In the genomic region with DNA sequence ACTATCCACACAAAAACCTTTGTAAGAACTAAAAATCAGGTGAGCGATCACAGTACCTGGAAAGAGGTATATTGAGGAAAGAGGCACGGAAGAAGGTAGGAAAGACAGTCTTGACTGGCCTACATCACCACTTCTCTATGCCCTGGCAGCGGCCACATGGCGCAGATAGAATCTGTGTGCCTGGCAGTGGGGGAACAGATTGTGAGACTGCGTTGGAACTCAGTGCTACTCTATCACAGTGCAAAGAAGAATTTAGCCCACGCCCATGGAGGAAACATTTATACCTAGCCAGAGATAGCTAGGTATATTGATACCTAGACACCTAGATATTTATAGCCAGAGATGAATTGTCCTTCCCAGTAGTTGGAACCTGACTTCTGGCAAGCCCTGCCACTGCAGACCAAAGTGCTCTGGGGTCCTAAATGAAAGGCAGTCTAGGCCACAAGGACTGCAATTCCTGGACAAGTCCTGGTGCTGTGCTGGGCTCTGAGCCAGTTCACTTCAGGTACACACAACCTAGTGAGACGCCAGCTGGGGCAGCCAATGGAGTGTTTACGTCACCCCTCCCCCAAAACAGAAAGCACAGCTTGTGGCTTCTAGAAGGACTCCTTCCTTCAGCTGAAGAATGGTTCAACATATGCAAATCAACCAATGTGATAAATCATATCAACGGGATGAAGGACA, we compare ENCODE assay signal across 13 cellular contexts. TPM values are rescaled to one million over a fixed set of nuclear protein-coding genes. Genes with fewer than 3 reads are reported as not detected.
DNase-seq lines count a peak whose midpoint lies in the region; ATAC-seq and TF ChIP-seq lines count a peak whose summit lies in the region.
"Had no signal": no experiment of that assay in that cellular context is flagged by ENCODE, and none has a peak within 500 bp of the region (broad histone marks: within the 10 kb centered on the region; RNA-seq: fewer than 3 reads in every experiment).

No MANE protein-coding gene starts in this region.

- H3K4me1 Mint-ChIP-seq in MCF 10A (ENCODE audit: insufficient read depth, unreplicated experiment), result no peaks in the 10 kb centered on the region
- peaks cover 20% of the 10 kb centered on the region for H3K4me1 Mint-ChIP-seq in CD8-positive, alpha-beta T cell (ENCODE audit: low read depth)

- CTCF ChIA-PET in MCF 10A (lab: Yijun Ruan, JAX), result interaction anchor here (0.9 kb wide), 1 partner anchor 415 kb away, joined by 3 read pairs; no protein-coding TSS in a partner anchor
- CTCF ChIA-PET in CD8-positive, alpha-beta T cell (lab: Charles Lee), result no interaction called here

- H3K27me3 Mint-ChIP-seq in MCF 10A (ENCODE audit: insufficient read depth, unreplicated experiment), result no peaks in the 10 kb centered on the region
- H3K27me3 Mint-ChIP-seq in CD8-positive, alpha-beta T cell (ENCODE audit: low read depth), result peaks cover 6% of the 10 kb centered on the region

- H3K27ac Mint-ChIP-seq in MCF 10A (ENCODE audit: low read depth, unreplicated experiment), result no peak overlapping the region
- no peak overlapping the region for H3K27ac Mint-ChIP-seq in CD8-positive, alpha-beta T cell

- no peaks in the 10 kb centered on the region for H3K9me3 ChIP-seq in breast epithelium
- no peaks in the 10 kb centered on the region for H3K9me3 ChIP-seq in CD8-positive, alpha-beta T cell (ENCODE audit: low read length)
- H3K9me3 ChIP-seq: gastrocnemius medialis, mucosa of descending colon had no signal

- no peaks in the 10 kb centered on the region for H3K36me3 ChIP-seq in breast epithelium
- H3K36me3 ChIP-seq in CD8-positive, alpha-beta T cell (ENCODE audit: insufficient read depth, low read length), result peaks cover 14% of the 10 kb centered on the region

- no peak overlapping the region for H3K4me3 ChIP-seq in breast epithelium
- no peak overlapping the region for H3K4me3 ChIP-seq in CD8-positive, alpha-beta T cell (ENCODE audit: low read depth, low read length)
- H3K4me3 ChIP-seq: gastrocnemius medialis, mucosa of descending colon had no signal

- H3K4me1 ChIP-seq in breast epithelium, result no peaks in the 10 kb centered on the region
- peaks cover 13% of the 10 kb centered on the region for H3K4me1 ChIP-seq in CD8-positive, alpha-beta T cell (ENCODE audit: insufficient read depth, low read length)
- H3K4me1 ChIP-seq: gastrocnemius medialis had no signal

- ATAC-seq in CD8-positive, alpha-beta T cell, result no peak
- ATAC-seq: gastrocnemius medialis, mucosa of descending colon had no signal

- DNase-seq in MCF 10A (ENCODE audit: unreplicated experiment), result peak; percentile 19
- DNase-seq in breast epithelium (ENCODE audit: low spot score in 2 of 2), result no peak
- peak; percentile 21 for DNase-seq in NCI-H510A (lab: John Stamatoyannopoulos, UW)
- peak; percentile 62 for DNase-seq in cerebellar cortex (ENCODE audit: low spot score)
- no peak for DNase-seq in HT-29 (ENCODE audit: low spot score)
- no peak for DNase-seq in iPS-NIHi7 (ENCODE audit: extremely low spot score)
- no peak for DNase-seq in CD8-positive, alpha-beta T cell
- no peak for DNase-seq in activated CD4-positive, alpha-beta T cell treated with anti-CD3 and anti-CD28 coated beads for 1 hour
- DNase-seq: activated naive CD4-positive, alpha-beta T cell; gastrocnemius medialis; immature natural killer cell; mucosa of descending colon had no signal

- H3K36me3 Mint-ChIP-seq in MCF 10A (ENCODE audit: insufficient read depth, unreplicated experiment), result peaks cover 51% of the 10 kb centered on the region
- peaks cover 38% of the 10 kb centered on the region for H3K36me3 Mint-ChIP-seq in CD8-positive, alpha-beta T cell

- H3K27ac ChIP-seq in breast epithelium, result no peak overlapping the region
- H3K27ac ChIP-seq in CD8-positive, alpha-beta T cell (ENCODE audit: low read depth, low read length), result no peak overlapping the region
- H3K27ac ChIP-seq: gastrocnemius medialis, VCaP had no signal

- no TSS peak for BruUV-seq in MCF 10A (replicated peaks; lab: Mats Ljungman, UMichigan)

- TF ChIP-seq CTCF in MCF 10A (IDR thresholded peaks at IDR 0.05; ENCODE audit: unreplicated experiment), result no peak
- no peak for TF ChIP-seq CTCF in breast epithelium (IDR thresholded peaks at IDR 0.05)
- TF ChIP-seq CTCF in CD8-positive, alpha-beta T cell (IDR thresholded peaks at IDR 0.05), result no peak

- peaks cover 28% of the 10 kb centered on the region for H3K9me3 Mint-ChIP-seq in MCF 10A (ENCODE audit: unreplicated experiment)
- no peaks in the 10 kb centered on the region for H3K9me3 Mint-ChIP-seq in CD8-positive, alpha-beta T cell
- H3K9me3 Mint-ChIP-seq: immature natural killer cell had no signal

- no peak overlapping the region for H3K4me3 Mint-ChIP-seq in MCF 10A (ENCODE audit: unreplicated experiment)
- H3K4me3 Mint-ChIP-seq in CD8-positive, alpha-beta T cell, result no peak overlapping the region

- H3K27me3 ChIP-seq in breast epithelium, result no peaks in the 10 kb centered on the region
- no peaks in the 10 kb centered on the region for H3K27me3 ChIP-seq in CD8-positive, alpha-beta T cell (ENCODE audit: insufficient read depth, low read length)
- H3K27me3 ChIP-seq: gastrocnemius medialis had no signal

- POLR2A ChIA-PET in MCF 10A (lab: Yijun Ruan, JAX), result interaction anchor here (1.0 to 3.7 kb wide), 5 partner anchors 13 to 50 kb away, joined by 3 to 19 read pairs (median 3); no protein-coding TSS in a partner anchor
- POLR2A ChIA-PET in CD8-positive, alpha-beta T cell (lab: Charles Lee), result no interaction called here

- no peak for TF ChIP-seq POLR2A in breast epithelium (IDR thresholded peaks at IDR 0.05)

- intact Hi-C loops in MCF 10A (cut with micrococcal nuclease) (loop anchor here (5.0 kb wide), 1 partner anchor 34 kb away; no protein-coding TSS in a partner anchor), breast epithelium (cut with DNase I; ENCODE audit: low total_unique reads) (loop anchor here (5.0 kb wide), 1 partner anchor 249 kb away; no protein-coding TSS in a partner anchor)
- intact Hi-C loops in CD8-positive, alpha-beta T cell (cut with DNase I, micrococcal nuclease), result no loop called here

RNA-seq across cellular contexts. Expression of a gene that starts 51.9 kb away (rescaled TPM):
- total RNA-seq in MCF 10A (2022) (105 and 107 TPM in 2 replicates), breast epithelium (100 to 1,000 TPM in 2 of 3 donors, 10 to 100 TPM in 1; 89.3 to 173 (median 134) TPM)
- 115 and 131 TPM in 2 replicates for total RNA-seq in HT-29 (2014; rRNA removed; shearing (Covaris generic))
- total RNA-seq in CD8-positive, alpha-beta T cell, result 100 to 1,000 TPM; 374 to 382 TPM

Comparison
In these comparisons a context has a peak if more than half of its experiments do, and no peak if none do; other contexts are left out.
1. DNase-seq: peak in MCF 10A (single experiment), NCI-H510A (single experiment) and cerebellar cortex (single experiment); none in breast epithelium (0 of 2), HT-29 (single experiment), iPS-NIHi7 (single experiment), CD8-positive, alpha-beta T cell (0 of 7) and activated CD4-positive, alpha-beta T cell treated with anti-CD3 and anti-CD28 coated beads for 1 hour (single experiment).
2. intact Hi-C loops: an anchor here in MCF 10A (5.0 kb wide) and breast epithelium (5.0 kb wide); none called in CD8-positive, alpha-beta T cell.